ENCODE assay signal across 1 cellular context in genomic region chr6:32195652-32195901, GRCh38.
A peak's percentile ranks its signal among the peaks of the same experiment; 100 is the strongest.
TF ChIP-seq lines count a peak whose summit lies in the region.

No MANE protein-coding gene starts in this region.

TF ChIP-seq in HepG2, 621 proteins besides CTCF, POLR2A, EP300 and RAD21 (continues in another document):
- TF ChIP-seq SIX1 (CRISPR knock-in tag; IDR thresholded peaks at IDR 0.05; ENCODE audit: borderline replicate concordance) (no peak), STAT6 (CRISPR knock-in tag; IDR thresholded peaks at IDR 0.05; ENCODE audit: borderline replicate concordance) (no peak), DR1 (CRISPR knock-in tag; IDR thresholded peaks at IDR 0.05) (peak; percentile 51), RNF2 (conservative IDR thresholded peaks at IDR 0.05; ENCODE audit: low read depth) (no peak), MNT (IDR thresholded peaks at IDR 0.05) (peak; percentile 88), ZBTB2 (CRISPR knock-in tag; IDR thresholded peaks at IDR 0.05; ENCODE audit: low read depth) (peak; percentile 93; the same call in 1 of the 2 replicates), ZNF556 (CRISPR knock-in tag; IDR thresholded peaks at IDR 0.05; ENCODE audit: borderline replicate concordance) (no peak), ZNF747 (CRISPR knock-in tag; IDR thresholded peaks at IDR 0.05; ENCODE audit: borderline replicate concordance) (0 out of 2 replicates have a peak, but pooled peaks have one; percentile 7), REST (IDR thresholded peaks at IDR 0.05; ENCODE audit: borderline replicate concordance in 1 of 2, low read depth in 1 of 2, low read length in 2 of 2) (no peak), ZNF274 (CRISPR knock-in tag; IDR thresholded peaks at IDR 0.05) (no peak), MTA3 (CRISPR knock-in tag; IDR thresholded peaks at IDR 0.05) (no peak), CSRNP1 (CRISPR knock-in tag; IDR thresholded peaks at IDR 0.05) (peak; percentile 98; the same call in 1 of the 2 replicates), NCOA2 (CRISPR knock-in tag; IDR thresholded peaks at IDR 0.05) (no peak), ZNF510 (CRISPR knock-in tag; IDR thresholded peaks at IDR 0.05; ENCODE audit: low read depth) (peak; percentile 54; the same call in 1 of the 2 replicates), ZBTB33 (CRISPR knock-in tag; IDR thresholded peaks at IDR 0.05) (no peak), ZNF33A (CRISPR knock-in tag; IDR thresholded peaks at IDR 0.05; ENCODE audit: borderline replicate concordance) (no peak), ZNF816 (CRISPR knock-in tag; IDR thresholded peaks at IDR 0.05; ENCODE audit: borderline replicate concordance) (no peak), RXRB (CRISPR knock-in tag; IDR thresholded peaks at IDR 0.05; ENCODE audit: borderline replicate concordance) (no peak), HDAC1 (CRISPR knock-in tag; IDR thresholded peaks at IDR 0.05) (no peak), GFI1 (CRISPR knock-in tag; IDR thresholded peaks at IDR 0.05; ENCODE audit: borderline replicate concordance) (no peak), NAIF1 (CRISPR knock-in tag; IDR thresholded peaks at IDR 0.05; ENCODE audit: borderline replicate concordance) (0 out of 2 replicates have a peak, but pooled peaks have one; percentile 42), NR2F2 (IDR thresholded peaks at IDR 0.05; ENCODE audit: borderline replicate concordance, low read depth) (no peak), RBAK (CRISPR knock-in tag; IDR thresholded peaks at IDR 0.05) (0 out of 2 replicates have a peak, but pooled peaks have one; percentile 13), NR3C1 (CRISPR knock-in tag; IDR thresholded peaks at IDR 0.05) (no peak), SAP130 (CRISPR knock-in tag; IDR thresholded peaks at IDR 0.05; ENCODE audit: low read depth) (peak; percentile 94), CENPX (CRISPR knock-in tag; IDR thresholded peaks at IDR 0.05) (no peak), ZBTB1 (CRISPR knock-in tag; IDR thresholded peaks at IDR 0.05; ENCODE audit: borderline replicate concordance) (no peak), HNRNPL (IDR thresholded peaks at IDR 0.05; ENCODE audit: low read depth, low read length) (no peak; the same call in 1 of the 2 replicates), ZNF280B (CRISPR knock-in tag; IDR thresholded peaks at IDR 0.05; ENCODE audit: borderline replicate concordance) (no peak), CBFB (CRISPR knock-in tag; IDR thresholded peaks at IDR 0.05) (peak; percentile 38; the same call in 1 of the 2 replicates), ARID2 (CRISPR knock-in tag; IDR thresholded peaks at IDR 0.05; ENCODE audit: borderline replicate concordance) (0 out of 2 replicates have a peak, but pooled peaks have one; percentile 82), ZFP1 (CRISPR knock-in tag; IDR thresholded peaks at IDR 0.05) (0 out of 2 replicates have a peak, but pooled peaks have one; percentile 31), ZSCAN29 (CRISPR knock-in tag; conservative IDR thresholded peaks at IDR 0.05) (no peak), DNMT1 (CRISPR knock-in tag; IDR thresholded peaks at IDR 0.05) (no peak), NFATC3 (CRISPR knock-in tag; IDR thresholded peaks at IDR 0.05) (no peak), ZNF24 (IDR thresholded peaks at IDR 0.05) (no peak), CEBPG (CRISPR knock-in tag; IDR thresholded peaks at IDR 0.05) (peak; percentile 40; the same call in 1 of the 2 replicates), ZNF577 (CRISPR knock-in tag; IDR thresholded peaks at IDR 0.05; ENCODE audit: borderline replicate concordance, low read depth) (no peak), SP2 (CRISPR knock-in tag; IDR thresholded peaks at IDR 0.05) (peak; percentile 69), HDAC6 (IDR thresholded peaks at IDR 0.05; ENCODE audit: low read depth, low read length) (no peak), NFE2L2 (IDR thresholded peaks at IDR 0.05; ENCODE audit: low read length) (no peak), GATA4 (IDR thresholded peaks at IDR 0.05; ENCODE audit: borderline replicate concordance, low read depth) (peak; percentile 2; the same call in 1 of the 2 replicates), RFXANK (CRISPR knock-in tag; IDR thresholded peaks at IDR 0.05) (peak; percentile 24; the same call in 1 of the 2 replicates), FOXA3 (CRISPR knock-in tag; IDR thresholded peaks at IDR 0.05) (no peak; the same call in 1 of the 2 replicates), ZBTB43 (CRISPR knock-in tag; conservative IDR thresholded peaks at IDR 0.05) (no peak), ZNF570 (CRISPR knock-in tag; IDR thresholded peaks at IDR 0.05; ENCODE audit: borderline replicate concordance) (no peak), ZMAT3 (CRISPR knock-in tag; conservative IDR thresholded peaks at IDR 0.05) (no peak), PHF5A (CRISPR knock-in tag; IDR thresholded peaks at IDR 0.05; ENCODE audit: low read depth, unreplicated experiment) (peak; percentile 60), MED1 (CRISPR knock-in tag; IDR thresholded peaks at IDR 0.05) (no peak), CHD4 (IDR thresholded peaks at IDR 0.05; ENCODE audit: borderline replicate concordance, low read length) (no peak), ARID3A (IDR thresholded peaks at IDR 0.05; ENCODE audit: low read depth, low read length) (peak; percentile 17; the same call in 1 of the 2 replicates)
